ENCODE assay signal across 17 cellular contexts in the genomic region with DNA sequence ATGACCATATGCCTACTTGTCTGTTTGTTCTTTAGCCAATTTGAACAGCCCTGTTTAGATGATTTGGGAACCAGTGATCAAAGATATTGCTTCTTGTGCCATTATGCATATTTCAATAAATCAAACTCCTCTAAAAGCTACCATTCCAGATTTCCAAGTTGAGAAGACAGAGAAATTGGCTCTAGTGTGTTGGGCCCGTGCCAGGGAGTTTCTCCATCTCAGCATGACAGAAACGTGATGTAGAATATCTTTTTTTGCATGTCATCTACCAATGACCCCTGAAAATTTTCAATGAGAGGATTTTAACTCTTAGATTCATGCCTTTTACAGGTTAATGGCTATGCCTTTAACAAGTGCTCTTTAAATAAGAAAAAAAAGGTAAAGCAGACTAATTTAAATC. TPM values are rescaled to one million over a fixed set of nuclear protein-coding genes. Genes with fewer than 3 reads are reported as not detected.
DNase-seq lines count a peak whose midpoint lies in the region; ATAC-seq and TF ChIP-seq lines count a peak whose summit lies in the region.
"Had no signal": no experiment of that assay in that cellular context is flagged by ENCODE, and none has a peak within 500 bp of the region (broad histone marks: within the 10 kb centered on the region; RNA-seq: fewer than 3 reads in every experiment).

No MANE protein-coding gene starts in this region.

- H3K27me3 ChIP-seq in cardiac muscle cell (no peaks in the 10 kb centered on the region), tibial nerve (no peaks in the 10 kb centered on the region)
- H3K27me3 ChIP-seq: SJSA1 had no signal

- H3K9me3 ChIP-seq in cardiac muscle cell (ENCODE audit: low read depth) = no peaks in the 10 kb centered on the region
- H3K9me3 ChIP-seq in tibial nerve = no peaks in the 10 kb centered on the region
- H3K9me3 ChIP-seq: SJSA1 had no signal

- H3K4me1 ChIP-seq in cardiac muscle cell (ENCODE audit: low read depth) (peaks cover 21% of the 10 kb centered on the region), tibial nerve (no peaks in the 10 kb centered on the region)
- H3K4me1 ChIP-seq: SJSA1 had no signal

- DNase-seq in cardiac muscle cell (ENCODE audit: low read depth in 1 of 2, low spot score in 1 of 2) (no peak), Right ventricle myocardium inferior (ENCODE audit: missing footprints) (no peak), NCI-H748 treated with DMSO at 0.1 percent for 48 hours (lab: John Stamatoyannopoulos, UW) (peak; percentile 4), lower leg skin (ENCODE audit: low spot score in 2 of 2) (peak; percentile 39 to 87), tibial nerve (ENCODE audit: low spot score in 2 of 2) (peak; percentile 16 to 18), NCI-H146 (lab: John Stamatoyannopoulos, UW) (no peak), NCI-H187 treated with DMSO at 0.1 percent for 48 hours (lab: John Stamatoyannopoulos, UW) (no peak)
- no peak for DNase-seq in effector CD4-positive, alpha-beta T cell
- DNase-seq: C1 segment of cervical spinal cord, GDM1, GOT3, NCI-H1417 treated with DMSO at 0.1 percent for 48 hours, NCI-H2081 treated with DMSO at 0.1 percent for 48 hours, NCI-H526 had no signal

- H3K27ac ChIP-seq in cardiac muscle cell (peak overlapping the region; percentile 36), tibial nerve (no peak overlapping the region)
- H3K27ac ChIP-seq: PC-9, SJSA1 had no signal

- intact Hi-C loops in Right ventricle myocardium inferior (cut with DNase I) = no loop called here
- intact Hi-C loops in lower leg skin (cut with DNase I; ENCODE audit: low total_unique reads) = no loop called here

- TF ChIP-seq CTCF in cardiac muscle cell (IDR thresholded peaks at IDR 0.05; ENCODE audit: low read depth, low read length) = no peak
- no peak for TF ChIP-seq CTCF in lower leg skin (IDR thresholded peaks at IDR 0.05)
- no peak for TF ChIP-seq CTCF in tibial nerve (IDR thresholded peaks at IDR 0.05)

- no peak for ATAC-seq in Right ventricle myocardium inferior

- no peak overlapping the region for H3K4me3 ChIP-seq in cardiac muscle cell
- no peak overlapping the region for H3K4me3 ChIP-seq in lower leg skin (ENCODE audit: low read depth, poor library complexity, severe bottlenecking)
- no peak overlapping the region for H3K4me3 ChIP-seq in tibial nerve
- H3K4me3 ChIP-seq: PC-9, SJSA1 had no signal

- H3K36me3 ChIP-seq in cardiac muscle cell = no peaks in the 10 kb centered on the region
- no peaks in the 10 kb centered on the region for H3K36me3 ChIP-seq in tibial nerve
- H3K36me3 ChIP-seq: SJSA1 had no signal

- WGBS in lower leg skin, 2 donors = 8 to 17% methylated on average over 2 of the region's 2 CpGs
- WGBS in tibial nerve, 2 donors = 34 to 35% methylated on average over 2 of the region's 2 CpGs

- TF ChIP-seq POLR2A in lower leg skin (IDR thresholded peaks at IDR 0.05) (no peak), tibial nerve (IDR thresholded peaks at IDR 0.05) (no peak)

- TF ChIP-seq EP300 in tibial nerve (IDR thresholded peaks at IDR 0.05) = no peak

RNA-seq across cellular contexts. Expression of gene CABCOCO1, which starts 50.7 kb away (rescaled TPM):
- total RNA-seq in cardiac muscle cell = 0.95 and 1.5 TPM in 2 replicates
- 1.5 and 3.9 TPM in 2 replicates for polyA plus RNA-seq in cardiac muscle cell
- not detected for total RNA-seq in Right ventricle myocardium inferior
- under 1 TPM in 1 of 4 donors, not detected in 3; 0.46 TPM for total RNA-seq in lower leg skin
- total RNA-seq in tibial nerve = not detected
- total RNA-seq: A673, PC-9 had no signal

Comparison
In these comparisons a context has a peak if more than half of its experiments do, and no peak if none do; other contexts are left out.
1. DNase-seq: peak in NCI-H748 treated with DMSO at 0.1 percent for 48 hours (single experiment), lower leg skin (2 of 2) and tibial nerve (2 of 2); none in cardiac muscle cell (0 of 2), Right ventricle myocardium inferior (single experiment), NCI-H146 (single experiment), effector CD4-positive, alpha-beta T cell (single experiment) and NCI-H187 treated with DMSO at 0.1 percent for 48 hours (single experiment).